In genomic region chr10:128210215-128211063, GRCh38 we compare ENCODE assay signal across 7 cellular contexts.
DNase-seq lines count a peak whose midpoint lies in the region; ATAC-seq and TF ChIP-seq lines count a peak whose summit lies in the region.

No MANE protein-coding gene starts in this region.

- peaks cover 11% of the 10 kb centered on the region for H3K4me1 Mint-ChIP-seq in activated B cell treated with CpG ODN at 0.5 μM for 24 hours

- ATAC-seq in GM18511 (IDR thresholded peaks at IDR 0.05; ENCODE audit: unreplicated experiment) (peak; percentile 64), HG03196 (IDR thresholded peaks at IDR 0.05; ENCODE audit: unreplicated experiment) (peak; percentile 46), activated B cell treated with CpG ODN at 0.5 μM for 24 hours (ENCODE audit: low read depth) (peak; percentile 64), HG02884 (IDR thresholded peaks at IDR 0.05; ENCODE audit: unreplicated experiment) (no peak)

- intact Hi-C loops in activated B cell treated with CpG ODN at 0.5 μM for 24 hours (cut with micrococcal nuclease), result loop anchor here (5.0 kb wide), 4 partner anchors 148 to 1917 kb away; partner anchors contain the start of gene C10orf143

- TF ChIP-seq CTCF in activated B cell treated with CpG ODN at 0.5 μM for 24 hours (IDR thresholded peaks at IDR 0.05), result peak; percentile 18

- POLR2A ChIA-PET in activated B cell treated with CpG ODN at 0.5 μM for 24 hours (lab: Charles Lee), result no interaction called here

- H3K27ac ChIP-seq in caudate nucleus (ENCODE audit: low read depth, low read length), result no peak overlapping the region

- peak overlapping the region; percentile 71 for H3K4me3 Mint-ChIP-seq in activated B cell treated with CpG ODN at 0.5 μM for 24 hours

- CTCF ChIA-PET in activated B cell treated with CpG ODN at 0.5 μM for 24 hours (lab: Charles Lee), result interaction anchor here (1.3 kb wide), 1 partner anchor 12 kb away, joined by 4 read pairs; no protein-coding TSS in a partner anchor

- DNase-seq in activated B cell treated with CpG ODN at 0.5 μM for 24 hours (peak; percentile 75), caudate nucleus (lab: John Stamatoyannopoulos, UW) (peak in 34 of 61 donors; percentile 5 to 68 (median 28)), kidney glomerular epithelial cell (lab: John Stamatoyannopoulos, UW) (peak; percentile 37)
- DNase-seq in stimulated activated CD4-positive, alpha-beta T cell treated with anti-CD3 and anti-CD28 coated beads, Interleukin-1b, Interleukin-23, amount 100 ng/mL, for 48 hours, result peak; percentile 62

- peak overlapping the region; percentile 24 for H3K27ac Mint-ChIP-seq in activated B cell treated with CpG ODN at 0.5 μM for 24 hours

- H3K9me3 Mint-ChIP-seq in activated B cell treated with CpG ODN at 0.5 μM for 24 hours, result no peaks in the 10 kb centered on the region

- peaks cover 11% of the 10 kb centered on the region for H3K27me3 Mint-ChIP-seq in activated B cell treated with CpG ODN at 0.5 μM for 24 hours

- H3K36me3 Mint-ChIP-seq in activated B cell treated with CpG ODN at 0.5 μM for 24 hours (ENCODE audit: low read depth), result no peaks in the 10 kb centered on the region
